Comparison of ENCODE assay signal across 21 cellular contexts in the genomic region with DNA sequence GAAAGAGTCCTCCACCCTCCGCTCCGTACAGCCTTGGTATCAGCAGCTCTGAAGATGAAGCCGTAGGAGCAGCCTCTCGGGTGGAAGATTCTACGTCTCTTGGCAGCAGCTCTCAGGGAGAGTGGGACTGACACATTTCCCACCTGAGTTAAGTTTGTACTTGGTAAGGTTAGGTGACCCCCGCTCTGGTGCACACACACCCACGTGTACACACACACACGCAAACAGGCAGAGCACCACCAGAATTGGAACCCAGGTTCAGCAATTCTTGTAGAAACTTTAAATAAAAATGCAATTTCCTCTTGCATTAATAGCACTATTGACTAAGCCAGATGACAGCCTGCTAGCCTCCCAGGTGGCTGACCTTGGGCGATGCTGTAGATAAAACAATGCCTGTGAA.
"Had no signal": no experiment of that assay in that cellular context is flagged by ENCODE, and none has a peak within 500 bp of the region (broad histone marks: within the 10 kb centered on the region; RNA-seq: fewer than 3 reads in every experiment).

No MANE protein-coding gene starts in this region.

- H3K27me3 ChIP-seq: brain microvascular endothelial cell, esophagus squamous epithelium, gastrocnemius medialis, suprapubic skin, upper lobe of left lung had no signal

- H3K4me3 ChIP-seq: esophagus squamous epithelium, gastrocnemius medialis, suprapubic skin, upper lobe of left lung had no signal

- H3K36me3 ChIP-seq: gastrocnemius medialis had no signal

- H3K9me3 Mint-ChIP-seq: endodermal cell; nephron; T-cell; T-helper 2 cell treated with Interferon-gamma antibody and Interleukin-4, amounts not matched to agents 5 μg/mL and 100 μg/mL, for 36 hours had no signal

- H3K27me3 Mint-ChIP-seq: activated naive CD4-positive, alpha-beta T cell treated with anti-CD3 and anti-CD28 coated beads, Interleukin-2, amount 10 ng/mL, durations not matched to agents 7 days and 5 days; stimulated activated naive CD8-positive, alpha-beta T cell treated with anti-CD3 and anti-CD28 coated beads, Interleukin-15, amount 100 ng/mL, for 72 hours; T-cell had no signal

- H3K4me3 Mint-ChIP-seq: activated naive CD4-positive, alpha-beta T cell treated with anti-CD3 and anti-CD28 coated beads, Interleukin-2, amount 10 ng/mL, durations not matched to agents 7 days and 5 days; endodermal cell; nephron; stimulated activated naive CD8-positive, alpha-beta T cell treated with anti-CD3 and anti-CD28 coated beads, Interleukin-15, amount 100 ng/mL, for 72 hours; T-cell; T-helper 2 cell treated with Interferon-gamma antibody and Interleukin-4, amounts not matched to agents 5 μg/mL and 100 μg/mL, for 36 hours had no signal

- H3K9me3 ChIP-seq: esophagus squamous epithelium, gastrocnemius medialis, suprapubic skin, upper lobe of left lung had no signal

- DNase-seq: activated CD4-positive, alpha-beta T cell treated with anti-CD3 and anti-CD28 coated beads, Interleukin-2, amount 50 U/mL, for 4 hours; activated effector memory CD4-positive, alpha-beta T cell treated with anti-CD3 and anti-CD28 coated beads, Interleukin-2, amount 50 U/mL, for 16 hours; activated naive CD4-positive, alpha-beta T cell treated with anti-CD3 and anti-CD28 coated beads, Interleukin-2, amount 10 ng/mL, durations not matched to agents 7 days and 5 days; aorta; brain microvascular endothelial cell; central memory CD4-positive, alpha-beta T cell; endodermal cell; esophagus squamous epithelium; gastrocnemius medialis; left cardiac atrium; right cardiac atrium; stimulated activated CD4-positive, alpha-beta T cell treated with anti-CD3 and anti-CD28 coated beads, Interleukin-1b, Interleukin-23, amount 100 ng/mL, for 48 hours; stimulated activated naive CD8-positive, alpha-beta T cell treated with anti-CD3 and anti-CD28 coated beads, Interleukin-15, amount 100 ng/mL, for 72 hours; T-cell; upper lobe of left lung had no signal

- ATAC-seq: activated CD4-positive, CD25-positive, alpha-beta regulatory T cell treated with anti-CD3 and anti-CD28 coated beads, Interleukin-2, amount 50 U/mL, for 24 hours; gastrocnemius medialis; left cardiac atrium; right cardiac atrium; stimulated activated naive CD8-positive, alpha-beta T cell treated with anti-CD3 and anti-CD28 coated beads, Interleukin-15, amount 100 ng/mL, for 72 hours had no signal

- H3K27ac ChIP-seq: brain microvascular endothelial cell, esophagus squamous epithelium, parathyroid adenoma, suprapubic skin, upper lobe of left lung, VCaP had no signal

- H3K27ac Mint-ChIP-seq: endodermal cell, nephron had no signal

- H3K4me1 ChIP-seq: esophagus squamous epithelium, suprapubic skin had no signal
